ENCODE assay signal across 8 cellular contexts in the genomic region with DNA sequence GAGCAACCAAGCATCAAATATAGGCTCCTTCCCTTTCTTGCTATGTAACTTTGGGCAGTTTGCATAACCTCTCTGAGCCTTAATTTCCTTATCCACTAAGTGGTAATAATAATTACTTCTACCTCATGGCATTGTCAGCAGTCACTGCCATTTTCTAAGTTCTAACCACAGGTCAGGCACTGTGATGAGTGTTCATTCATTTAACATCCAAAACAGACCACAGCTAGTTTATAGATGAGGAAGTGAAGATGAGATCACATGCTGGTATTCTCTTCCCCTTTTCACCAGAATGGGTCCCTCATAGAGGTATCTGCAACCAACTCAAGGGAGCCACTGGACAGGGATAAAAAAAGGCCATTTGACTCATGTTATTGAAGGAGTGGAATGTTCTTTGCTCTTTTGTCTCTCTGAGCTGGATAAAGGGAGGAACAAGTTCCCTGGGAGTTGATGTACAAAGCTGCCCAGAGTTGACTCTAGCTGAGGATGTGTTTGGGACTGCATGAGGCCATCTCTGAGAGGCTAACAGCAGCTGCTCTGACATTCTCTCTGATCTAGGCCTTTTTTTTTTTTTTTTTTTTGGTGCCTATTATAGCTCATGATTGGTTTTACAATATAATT.
DNase-seq lines count a peak whose midpoint lies in the region; ATAC-seq and TF ChIP-seq lines count a peak whose summit lies in the region.

No MANE protein-coding gene starts in this region.

- no peak overlapping the region for H3K4me3 Mint-ChIP-seq in dendritic cell treated with granulocyte-macrophage colony-stimulating factor and Interleukin-4, amounts not matched to agents 40 ng/mL and 50 ng/mL, for 4 days

- intact Hi-C loops in dendritic cell treated with granulocyte-macrophage colony-stimulating factor and Interleukin-4, amounts not matched to agents 40 ng/mL and 50 ng/mL, for 4 days (cut with micrococcal nuclease) = no loop called here

- H3K27ac ChIP-seq in gastroesophageal sphincter = no peak overlapping the region

- no peaks in the 10 kb centered on the region for H3K36me3 ChIP-seq in gastroesophageal sphincter

- DNase-seq in GM12864 (ENCODE audit: low read depth) (peak; percentile 83), DMS153 treated with DMSO at 0.1 percent for 48 hours (lab: John Stamatoyannopoulos, UW; ENCODE audit: unreplicated experiment) (no peak), iPS-NIHi7 (ENCODE audit: extremely low spot score) (no peak)
- no peak for DNase-seq in stimulated activated CD4-positive, alpha-beta T cell treated with anti-CD3 and anti-CD28 coated beads, Interleukin-4, amount 100 ng/mL, for 1 hour

- peaks cover 49% of the 10 kb centered on the region for H3K4me1 Mint-ChIP-seq in dendritic cell treated with granulocyte-macrophage colony-stimulating factor and Interleukin-4, amounts not matched to agents 40 ng/mL and 50 ng/mL, for 4 days (ENCODE audit: low read depth)

- no peaks in the 10 kb centered on the region for H3K27me3 ChIP-seq in gastroesophageal sphincter

- no peak for TF ChIP-seq POLR2A in gastroesophageal sphincter (IDR thresholded peaks at IDR 0.05)

- H3K4me1 ChIP-seq in gastroesophageal sphincter = no peaks in the 10 kb centered on the region

- H3K27ac Mint-ChIP-seq in dendritic cell treated with granulocyte-macrophage colony-stimulating factor and Interleukin-4, amounts not matched to agents 40 ng/mL and 50 ng/mL, for 4 days = peak overlapping the region; percentile 75

- no peak for TF ChIP-seq CTCF in GM12864 (IDR thresholded peaks at IDR 0.05; ENCODE audit: low read depth, low read length, missing control alignments)
- no peak for TF ChIP-seq CTCF in gastroesophageal sphincter (IDR thresholded peaks at IDR 0.05)

- ATAC-seq in GM21423 (IDR thresholded peaks at IDR 0.05; ENCODE audit: unreplicated experiment) (peak; percentile 90), HG03521 (IDR thresholded peaks at IDR 0.05; ENCODE audit: unreplicated experiment) (peak; percentile 93), gastroesophageal sphincter (no peak)

- H3K9me3 Mint-ChIP-seq in dendritic cell treated with granulocyte-macrophage colony-stimulating factor and Interleukin-4, amounts not matched to agents 40 ng/mL and 50 ng/mL, for 4 days = no peaks in the 10 kb centered on the region

- H3K27me3 Mint-ChIP-seq in dendritic cell treated with granulocyte-macrophage colony-stimulating factor and Interleukin-4, amounts not matched to agents 40 ng/mL and 50 ng/mL, for 4 days = no peaks in the 10 kb centered on the region

- no peaks in the 10 kb centered on the region for H3K9me3 ChIP-seq in gastroesophageal sphincter

- no peak for TF ChIP-seq EP300 in gastroesophageal sphincter (IDR thresholded peaks at IDR 0.05)

- no peaks in the 10 kb centered on the region for H3K36me3 Mint-ChIP-seq in dendritic cell treated with granulocyte-macrophage colony-stimulating factor and Interleukin-4, amounts not matched to agents 40 ng/mL and 50 ng/mL, for 4 days (ENCODE audit: low read depth)

- no peak overlapping the region for H3K4me3 ChIP-seq in GM12864 (ENCODE audit: low read depth, low read length)
- H3K4me3 ChIP-seq in gastroesophageal sphincter = no peak overlapping the region
